10 cellular contexts compared by ENCODE assay signal in genomic region chr2:117917223-117917917, GRCh38.
DNase-seq lines count a peak whose midpoint lies in the region; ATAC-seq and TF ChIP-seq lines count a peak whose summit lies in the region.
"Had no signal": no experiment of that assay in that cellular context is flagged by ENCODE, and none has a peak within 500 bp of the region (broad histone marks: within the 10 kb centered on the region; RNA-seq: fewer than 3 reads in every experiment).

No MANE protein-coding gene starts in this region.

- peaks cover 77% of the 10 kb centered on the region for H3K36me3 Mint-ChIP-seq in activated T-helper 17 cell treated with anti-CD3 and anti-CD28 coated beads, Interleukin-2, amount 50 U/mL, for 72 hours (ENCODE audit: low read depth)

- ATAC-seq in right lobe of liver (peak; percentile 98 to 99 (median 98)), GM18861 (IDR thresholded peaks at IDR 0.05; ENCODE audit: unreplicated experiment) (no peak)
- no peak for ATAC-seq in activated T-helper 17 cell treated with anti-CD3 and anti-CD28 coated beads, Interleukin-2, amount 50 U/mL, for 72 hours (replicated peaks)

- in situ Hi-C loops in transverse colon (cut with MboI; ENCODE audit: low pct_ligation_motif_present in 1 of 4, low pct_unique_long_range_greater_than_20kb in 1 of 4, low sequenced_read_pairs in 3 of 4), result no loop called here

- H3K9ac ChIP-seq in MM.1S (ENCODE audit: low read length), result no peak overlapping the region

- no peak for DNase-seq in MM.1S
- DNase-seq in choroid plexus epithelial cell (ENCODE audit: low read depth), result peak; percentile 59
- peak in 2 of 3 donors; percentile 34 to 67 for DNase-seq in right lobe of liver
- DNase-seq in transverse colon, result no peak
- no peak for DNase-seq in NCI-H2171 (lab: John Stamatoyannopoulos, UW)
- DNase-seq: activated gamma-delta T cell, DMS153 had no signal

- no peaks in the 10 kb centered on the region for H3K9me2 ChIP-seq in MM.1S (replicated peaks; ENCODE audit: insufficient read depth, low read length)

- H3K4me1 ChIP-seq in MM.1S (ENCODE audit: low read length), result peaks cover 29% of the 10 kb centered on the region
- peaks cover 0 to 6% (median 0%) of the 10 kb centered on the region in 4 donors for H3K4me1 ChIP-seq in right lobe of liver
- peaks cover 0 to under 1% (median 0%) of the 10 kb centered on the region in 4 donors for H3K4me1 ChIP-seq in transverse colon

- no peaks in the 10 kb centered on the region for H3K27me3 Mint-ChIP-seq in activated T-helper 17 cell treated with anti-CD3 and anti-CD28 coated beads, Interleukin-2, amount 50 U/mL, for 72 hours

- TF ChIP-seq EP300 in transverse colon (IDR thresholded peaks at IDR 0.05; ENCODE audit: low read depth), result no peak

- H3K27me3 ChIP-seq in MM.1S (replicated peaks; ENCODE audit: insufficient read depth, low read length), result no peaks in the 10 kb centered on the region
- no peaks in the 10 kb centered on the region for H3K27me3 ChIP-seq in right lobe of liver
- no peaks in the 10 kb centered on the region for H3K27me3 ChIP-seq in transverse colon

- no peak overlapping the region for H3K4me2 ChIP-seq in MM.1S (ENCODE audit: low read depth, low read length)

- no peaks in the 10 kb centered on the region for H3K4me1 Mint-ChIP-seq in activated T-helper 17 cell treated with anti-CD3 and anti-CD28 coated beads, Interleukin-2, amount 50 U/mL, for 72 hours

- H3K9me3 ChIP-seq in MM.1S (replicated peaks; ENCODE audit: insufficient read depth, low read length), result no peaks in the 10 kb centered on the region
- H3K9me3 ChIP-seq in right lobe of liver, result no peaks in the 10 kb centered on the region
- peaks cover 0 to 5% of the 10 kb centered on the region in 2 donors for H3K9me3 ChIP-seq in transverse colon

- H3K9me3 Mint-ChIP-seq in activated T-helper 17 cell treated with anti-CD3 and anti-CD28 coated beads, Interleukin-2, amount 50 U/mL, for 72 hours, result peaks cover 10% of the 10 kb centered on the region

- TF ChIP-seq POLR2A in right lobe of liver (IDR thresholded peaks at IDR 0.05), result no peak
- TF ChIP-seq POLR2A in transverse colon (IDR thresholded peaks at IDR 0.05), result no peak

- H3F3A ChIP-seq in MM.1S (ENCODE audit: insufficient read depth, low read length), result peaks cover 27% of the 10 kb centered on the region

- peaks cover 38% of the 10 kb centered on the region for H3K36me3 ChIP-seq in MM.1S (replicated peaks; ENCODE audit: insufficient read depth, low read length)
- peaks cover 0 to 26% (median 17%) of the 10 kb centered on the region in 4 donors for H3K36me3 ChIP-seq in right lobe of liver
- H3K36me3 ChIP-seq in transverse colon, result peaks cover 0 to 43% (median 18%) of the 10 kb centered on the region in 4 donors

- intact Hi-C loops in right lobe of liver (cut with DNase I) (loop anchor here (10.0 kb wide), 1 partner anchor 83 kb away; no protein-coding TSS in a partner anchor), transverse colon (cut with DNase I; ENCODE audit: low total_unique reads) (no loop called here)

- no peaks in the 10 kb centered on the region; the same call in 1 of the 2 replicates for H3K79me2 ChIP-seq in MM.1S (ENCODE audit: low read length)

- WGBS in right lobe of liver (ENCODE audit: insufficient coverage, low coverage, low lambda C conversion rate, missing lambda C conversion rate), result 29% methylated on average over 10 of the region's 19 CpGs
- WGBS in transverse colon (ENCODE audit: low coverage in 1 of 2), 2 donors, result 90% methylated on average over 19 of the region's 19 CpGs; no CpG with 5 or more reads in 1 of the 2 donors

- no peak overlapping the region for H3K4me3 ChIP-seq in MM.1S (ENCODE audit: low read length)
- no peak overlapping the region for H3K4me3 ChIP-seq in choroid plexus epithelial cell (ENCODE audit: low read depth, low read length)
- H3K4me3 ChIP-seq in right lobe of liver, result peak overlapping the region in 2 of 3 donors; percentile 15 to 30
- no peak overlapping the region for H3K4me3 ChIP-seq in transverse colon

- H3K4me3 Mint-ChIP-seq in activated T-helper 17 cell treated with anti-CD3 and anti-CD28 coated beads, Interleukin-2, amount 50 U/mL, for 72 hours, result no peak overlapping the region

- H2AFZ ChIP-seq in MM.1S (ENCODE audit: low read length), result no peak overlapping the region

- H4K20me1 ChIP-seq in MM.1S (ENCODE audit: insufficient read depth, low read length), result no peaks in the 10 kb centered on the region

- no peak overlapping the region for H3K27ac Mint-ChIP-seq in activated T-helper 17 cell treated with anti-CD3 and anti-CD28 coated beads, Interleukin-2, amount 50 U/mL, for 72 hours

- TF ChIP-seq CTCF in C4-2B (conservative IDR thresholded peaks at IDR 0.05) (peak; percentile 14), MM.1S (IDR thresholded peaks at IDR 0.05; ENCODE audit: low read length) (no peak), choroid plexus epithelial cell (conservative IDR thresholded peaks at IDR 0.05; ENCODE audit: low read depth, low read length) (peak; percentile 69), right lobe of liver (IDR thresholded peaks at IDR 0.05) (peak; percentile 51 to 77 (median 66)), transverse colon (IDR thresholded peaks at IDR 0.05) (no peak)

- H3K27ac ChIP-seq in C4-2B, result no peak overlapping the region
- H3K27ac ChIP-seq in MM.1S (ENCODE audit: low read length), result peak overlapping the region; percentile 87; the same call in 1 of the 2 replicates
- peak overlapping the region in 2 of 3 donors; percentile 72 to 76 for H3K27ac ChIP-seq in right lobe of liver
- H3K27ac ChIP-seq in transverse colon, result no peak overlapping the region

Comparison
In these comparisons a context has a peak if more than half of its experiments do, and no peak if none do; other contexts are left out.
1. H3K27ac ChIP-seq: peak in MM.1S (single experiment) and right lobe of liver (2 of 3); none in C4-2B (single experiment) and transverse colon (0 of 4).
2. CTCF ChIP-seq: peak in C4-2B (single experiment), choroid plexus epithelial cell (single experiment) and right lobe of liver (4 of 4); none in MM.1S (single experiment) and transverse colon (0 of 5).
3. DNase-seq: peak in choroid plexus epithelial cell (single experiment) and right lobe of liver (2 of 3); none in MM.1S (single experiment), transverse colon (single experiment) and NCI-H2171 (single experiment).
4. H3K4me3 ChIP-seq: peak in right lobe of liver (2 of 3); none in MM.1S (single experiment), choroid plexus epithelial cell (single experiment) and transverse colon (0 of 4).
5. ATAC-seq: peak in right lobe of liver (4 of 4); none in activated T-helper 17 cell treated with anti-CD3 and anti-CD28 coated beads, Interleukin-2, amount 50 U/mL, for 72 hours (single experiment) and GM18861 (single experiment).